In the genomic region with DNA sequence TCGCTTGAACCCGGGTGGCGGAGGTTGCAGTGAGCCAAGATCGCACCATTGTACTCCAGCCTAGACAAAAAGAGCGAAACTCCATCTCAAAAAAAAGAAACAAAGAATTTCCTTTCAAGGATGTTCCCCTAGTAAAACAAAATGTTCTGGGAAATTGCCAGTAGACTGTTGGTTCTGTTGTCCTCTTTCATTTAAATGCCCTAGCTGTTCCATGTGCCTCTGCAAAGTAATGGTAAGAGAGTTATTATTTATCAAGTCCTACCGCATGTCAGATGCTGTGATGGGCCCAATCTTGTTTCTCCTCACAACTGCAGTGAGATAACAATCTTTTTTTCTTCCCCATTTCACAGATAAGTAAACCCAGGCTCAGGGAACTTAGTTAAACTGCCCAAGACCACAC, we compare ENCODE assay signal across 25 cellular contexts.
"Had no signal": no experiment of that assay in that cellular context is flagged by ENCODE, and none has a peak within 500 bp of the region (broad histone marks: within the 10 kb centered on the region; RNA-seq: fewer than 3 reads in every experiment).

No MANE protein-coding gene starts in this region.

- DNase-seq: activated B cell treated with CpG ODN at 0.5 μM for 24 hours; activated CD4-positive, alpha-beta T cell treated with anti-CD3 and anti-CD28 coated beads for 48 hours; activated CD4-positive, alpha-beta T cell treated with anti-CD3 and anti-CD28 coated beads, Interleukin-2, amount 50 U/mL, for 1 hour; activated CD4-positive, alpha-beta T cell treated with anti-CD3 and anti-CD28 coated beads, Interleukin-2, amount 50 U/mL, for 48 hours; activated CD8-positive, alpha-beta memory T cell treated with anti-CD3 and anti-CD28 coated beads for 24 hours; activated CD8-positive, alpha-beta T cell treated with anti-CD3 and anti-CD28 coated beads for 36 hours; activated effector memory CD4-positive, alpha-beta T cell treated with Interleukin-2 at 50 U/mL for 16 hours; activated gamma-delta T cell treated with Interleukin-2 at 50 U/mL for 16 hours; activated naive CD4-positive, alpha-beta T cell treated with anti-CD3 and anti-CD28 coated beads, Interleukin-2, amount 50 U/mL, for 16 hours; activated naive CD4-positive, alpha-beta T cell treated with Interleukin-2 at 50 U/mL for 16 hours; activated T-cell treated with anti-CD3 and anti-CD28 coated beads, Interleukin-2, amount 50 U/mL, for 4 hours; amniotic stem cell; anterior cingulate cortex; brain microvascular endothelial cell; dorsolateral prefrontal cortex; effector memory CD4-positive, alpha-beta T cell; endodermal cell; foreskin fibroblast; glutamatergic neuron; T-helper 2 cell; WERI-Rb-1 had no signal

- H3K36me3 ChIP-seq: brain microvascular endothelial cell, WERI-Rb-1 had no signal

- H3K27me3 ChIP-seq: brain microvascular endothelial cell, dorsolateral prefrontal cortex had no signal

- H3K27ac ChIP-seq: brain microvascular endothelial cell, coronary artery, WERI-Rb-1 had no signal

- ATAC-seq: activated CD4-positive, CD25-positive, alpha-beta regulatory T cell treated with anti-CD3 and anti-CD28 coated beads, Interleukin-2, amount 50 U/mL, for 24 hours; activated CD8-positive, alpha-beta T cell treated with anti-CD3 and anti-CD28 coated beads for 36 hours; activated T-cell treated with anti-CD3 and anti-CD28 coated beads, Interleukin-2, amount 50 U/mL, for 4 hours; activated T-helper 17 cell treated with anti-CD3 and anti-CD28 coated beads, Interleukin-2, amount 50 U/mL, for 72 hours; esophagus mucosa had no signal

- H3K4me3 ChIP-seq: coronary artery, dorsolateral prefrontal cortex had no signal
